Comparison of ENCODE assay signal across 8 cellular contexts in genomic region chr5:151758141-151758429, GRCh38. TPM values are rescaled to one million over a fixed set of nuclear protein-coding genes. Genes with fewer than 3 reads are reported as not detected.
DNase-seq lines count a peak whose midpoint lies in the region; ATAC-seq and TF ChIP-seq lines count a peak whose summit lies in the region.

No MANE protein-coding gene starts in this region.

- H3K9ac ChIP-seq in HUES6 (ENCODE audit: low read length): peak overlapping the region; percentile 47
- peak overlapping the region; percentile 61 to 80 for H3K9ac ChIP-seq in liver (ENCODE audit: low read depth in 1 of 2, low read length in 2 of 2)

- no peak overlapping the region for H3K27ac ChIP-seq in HUES6 (ENCODE audit: low read depth, low read length)
- peak overlapping the region; percentile 83 to 91 for H3K27ac ChIP-seq in breast epithelium
- peak overlapping the region; percentile 68 to 77 for H3K27ac ChIP-seq in liver (ENCODE audit: low read depth in 1 of 2, low read length in 2 of 2)
- peak overlapping the region; percentile 88 to 96 for H3K27ac ChIP-seq in tibial artery

- H3K4me3 ChIP-seq in BJ (ENCODE audit: low read depth, low read length) (peak overlapping the region; percentile 95), HUES6 (ENCODE audit: low read depth, low read length) (peak overlapping the region; percentile 61), breast epithelium (peak overlapping the region; percentile 65 to 90 (median 81)), liver (ENCODE audit: low read depth in 1 of 3, low read length in 3 of 3) (peak overlapping the region; percentile 71 to 84 (median 78)), tibial artery (peak overlapping the region; percentile 92 to 95)

- TF ChIP-seq RAD21 in liver (IDR thresholded peaks at IDR 0.05): no peak

- in situ Hi-C loops in GM13976 (cut with MboI; ENCODE audit: low sequenced_read_pairs, unreplicated experiment): no loop called here

- H3K4me1 ChIP-seq in HUES6 (ENCODE audit: control insufficient read depth, insufficient read depth, low read length): peaks cover 24% of the 10 kb centered on the region
- peaks cover 7 to 8% of the 10 kb centered on the region in 2 donors for H3K4me1 ChIP-seq in breast epithelium
- H3K4me1 ChIP-seq in liver (ENCODE audit: control insufficient read depth in 4 of 4, insufficient read depth in 4 of 4, low read length in 3 of 4): peaks cover 0 to 46% (median 30%) of the 10 kb centered on the region in 4 donors
- H3K4me1 ChIP-seq in tibial artery: peaks cover 0 to 39% (median 24%) of the 10 kb centered on the region in 4 donors

- peak; percentile 2 for ATAC-seq in GM19452 (IDR thresholded peaks at IDR 0.05; ENCODE audit: unreplicated experiment)

- POLR2A ChIA-PET in BJ (lab: Charles Lee): interaction anchor here (0.7 kb wide), 1 partner anchor 13 kb away, joined by 4 read pairs; no protein-coding TSS in a partner anchor

- CTCF ChIA-PET in BJ (lab: Yijun Ruan, JAX): interaction anchor here (0.6 to 2.6 kb wide), 4 partner anchors 10 to 99 kb away, joined by 3 to 11 read pairs (median 4); no protein-coding TSS in a partner anchor

- no peaks in the 10 kb centered on the region for H3K36me3 ChIP-seq in BJ (ENCODE audit: control insufficient read depth, insufficient read depth, low read length)
- peaks cover under 1% of the 10 kb centered on the region for H3K36me3 ChIP-seq in HUES6 (ENCODE audit: control insufficient read depth, insufficient read depth, low read length)
- no peaks in the 10 kb centered on the region for H3K36me3 ChIP-seq in breast epithelium
- H3K36me3 ChIP-seq in liver (ENCODE audit: control insufficient read depth in 4 of 4, insufficient read depth in 3 of 4, low read depth in 1 of 4, low read length in 3 of 4): peaks cover 0 to under 1% (median 0%) of the 10 kb centered on the region in 4 donors
- peaks cover 0 to 8% (median 3%) of the 10 kb centered on the region in 3 donors for H3K36me3 ChIP-seq in tibial artery

- H3K27me3 ChIP-seq in BJ (ENCODE audit: control insufficient read depth, insufficient read depth, low read length) (no peaks in the 10 kb centered on the region), HUES6 (ENCODE audit: control insufficient read depth, insufficient read depth, low read length) (no peaks in the 10 kb centered on the region), breast epithelium (no peaks in the 10 kb centered on the region), liver (ENCODE audit: control insufficient read depth in 4 of 4, insufficient read depth in 4 of 4, low read length in 3 of 4) (no peaks in the 10 kb centered on the region), tibial artery (no peaks in the 10 kb centered on the region)

- H3K9me3 ChIP-seq in HUES6 (ENCODE audit: control insufficient read depth, insufficient read depth, low read depth, low read length) (no peaks in the 10 kb centered on the region), breast epithelium (no peaks in the 10 kb centered on the region), liver (ENCODE audit: control insufficient read depth in 4 of 4, low read length in 3 of 4) (no peaks in the 10 kb centered on the region), tibial artery (no peaks in the 10 kb centered on the region)

- TF ChIP-seq CTCF in BJ (IDR thresholded peaks at IDR 0.05; ENCODE audit: insufficient read depth, low read depth, low read length) (no peak), breast epithelium (IDR thresholded peaks at IDR 0.05) (no peak), liver (IDR thresholded peaks at IDR 0.05; ENCODE audit: low read depth, low read length, missing input control) (no peak), tibial artery (IDR thresholded peaks at IDR 0.05) (no peak), GM13976 (IDR thresholded peaks at IDR 0.05; ENCODE audit: borderline replicate concordance, control extremely low read depth, extremely low read depth, insufficient read depth, missing control alignments) (no peak)

- WGBS in liver: under 1% methylated on average over 11 of the region's 11 CpGs

- DNase-seq in BJ (ENCODE audit: low read depth) (no peak), breast epithelium (ENCODE audit: low spot score in 2 of 2) (no peak), tibial artery (no peak), GM13976 (ENCODE audit: low spot score) (no peak)
- no peak for DNase-seq in activated CD4-positive, CD25-positive, alpha-beta regulatory T cell treated with anti-CD3 and anti-CD28 coated beads, Interleukin-2, amount 50 U/mL, for 72 hours

- no peak for TF ChIP-seq POLR2A in breast epithelium (IDR thresholded peaks at IDR 0.05)

- intact Hi-C loops in breast epithelium (cut with DNase I; ENCODE audit: low total_unique reads): no loop called here
- intact Hi-C loops in tibial artery (cut with DNase I; ENCODE audit: low total_unique reads): loop anchor here (2.0 kb wide), 1 partner anchor 15 kb away; no protein-coding TSS in a partner anchor

TF ChIP-seq in liver, 16 proteins besides CTCF, POLR2A, EP300 and RAD21:
- TF ChIP-seq ATF3 (IDR thresholded peaks at IDR 0.05): no peak
- TF ChIP-seq JUND (IDR thresholded peaks at IDR 0.05): peak in 1 of 2 donors; percentile 12
- no peak for TF ChIP-seq MAX (IDR thresholded peaks at IDR 0.05)
TF ChIP-seq in liver: peak in this region for 1.

RNA-seq across cellular contexts. Expression of gene ATOX1, which starts 0.3 kb away (rescaled TPM):
- 156 and 187 TPM in 2 replicates for polyA plus RNA-seq in BJ (2011; rRNA removed)
- 83.2 and 114 TPM in 2 replicates for polyA minus RNA-seq in BJ (2011; rRNA and poly(A)+ RNA removed)
- total RNA-seq in breast epithelium: 100 to 1,000 TPM; 119 to 138 (median 120) TPM
- total RNA-seq in liver: 10 to 100 TPM; 25.9 to 49.0 TPM
- polyA plus RNA-seq in liver: 100 to 1,000 TPM; 142 to 307 TPM

RNA-seq across cellular contexts. Expression of gene G3BP1, which starts 13.7 kb away (rescaled TPM):
- polyA plus RNA-seq in BJ (2011; rRNA removed): 59.1 and 100 TPM in 2 replicates
- 120 and 160 TPM in 2 replicates for polyA minus RNA-seq in BJ (2011; rRNA and poly(A)+ RNA removed)
- 100 to 1,000 TPM in 2 of 3 donors, 10 to 100 TPM in 1; 98.6 to 128 (median 107) TPM for total RNA-seq in breast epithelium
- total RNA-seq in liver: 100 to 1,000 TPM in 1 of 2 donors, 10 to 100 TPM in 1; 71.9 to 144 TPM
- polyA plus RNA-seq in liver: 10 to 100 TPM; 26.9 to 53.5 TPM
